ENCODE assay signal across 25 cellular contexts in genomic region chr21:32507342-32507919, GRCh38.
A peak's percentile ranks its signal among the peaks of the same experiment; 100 is the strongest.
DNase-seq lines count a peak whose midpoint lies in the region; ATAC-seq and TF ChIP-seq lines count a peak whose summit lies in the region.
"Had no signal": no experiment of that assay in that cellular context is flagged by ENCODE, and none has a peak within 500 bp of the region (broad histone marks: within the 10 kb centered on the region; RNA-seq: fewer than 3 reads in every experiment).

No MANE protein-coding gene starts in this region.

- H4K91ac ChIP-seq in trophoblast cell (ENCODE audit: low read depth, low read length): no peak overlapping the region

- H3K9me3 Mint-ChIP-seq in endodermal cell: no peaks in the 10 kb centered on the region
- H3K9me3 Mint-ChIP-seq: CD8-positive, alpha-beta memory T cell; GM23338 had no signal

- H3K9ac ChIP-seq in endodermal cell (ENCODE audit: extremely low read depth, low read length, poor library complexity, severe bottlenecking) (no peak overlapping the region), trophoblast cell (ENCODE audit: low read length) (no peak overlapping the region)

- H3K9me3 ChIP-seq in cardiac muscle cell (ENCODE audit: low read depth) (no peaks in the 10 kb centered on the region), left ventricle myocardium inferior (replicated peaks) (no peaks in the 10 kb centered on the region), endodermal cell (ENCODE audit: control insufficient read depth, low read length) (no peaks in the 10 kb centered on the region), trophoblast cell (ENCODE audit: insufficient read depth, low read depth, low read length) (peaks cover 7% of the 10 kb centered on the region)

- H3K4me1 ChIP-seq in cardiac muscle cell (ENCODE audit: low read depth) (peaks cover 10% of the 10 kb centered on the region), left ventricle myocardium inferior (peaks cover 24% of the 10 kb centered on the region), endodermal cell (ENCODE audit: control insufficient read depth, insufficient read depth, low read length) (no peaks in the 10 kb centered on the region), trophoblast cell (ENCODE audit: control insufficient read depth in 1 of 2, insufficient read depth in 2 of 2, low read length in 2 of 2) (no peaks in the 10 kb centered on the region)

- TF ChIP-seq CTCF in cardiac muscle cell (IDR thresholded peaks at IDR 0.05; ENCODE audit: low read depth, low read length) (no peak), left ventricle myocardium inferior (IDR thresholded peaks at IDR 0.05; ENCODE audit: borderline replicate concordance) (no peak), endodermal cell (conservative IDR thresholded peaks at IDR 0.05) (no peak)

- H3K79me2 ChIP-seq in trophoblast cell (ENCODE audit: control insufficient read depth, insufficient read depth, low read length, poor library complexity): no peaks in the 10 kb centered on the region

- H3K4me1 Mint-ChIP-seq in endodermal cell: no peaks in the 10 kb centered on the region

- ATAC-seq in GM18867 (IDR thresholded peaks at IDR 0.05; ENCODE audit: unreplicated experiment) (no peak), HG03045 (IDR thresholded peaks at IDR 0.05; ENCODE audit: unreplicated experiment) (no peak)
- ATAC-seq: GM23338 had no signal

- DNase-seq in cardiac muscle cell (ENCODE audit: low read depth in 1 of 2, low spot score in 1 of 2) (no peak), left ventricle myocardium inferior (no peak), HEK293T (ENCODE audit: extremely low spot score) (no peak), endodermal cell (no peak), trophoblast cell (no peak), mucosa of gallbladder (ENCODE audit: low spot score) (no peak)
- DNase-seq: ACHN; C1 segment of cervical spinal cord; Calu3; CD8-positive, alpha-beta memory T cell; GDM1; HCEC 1CT; KG1; NCI-H1092; NCI-H1930; NCI-H510A treated with DMSO at 0.1 percent for 48 hours; NCI-H748 treated with DMSO at 0.1 percent for 48 hours; PC-9; RPMI8226; SHP77 treated with DMSO at 0.1 percent for 48 hours had no signal

- no peak overlapping the region for H3K27ac Mint-ChIP-seq in endodermal cell
- H3K27ac Mint-ChIP-seq: GM23338 had no signal

- H4K12ac ChIP-seq in trophoblast cell (ENCODE audit: low read depth, low read length): no peak overlapping the region

- H3K4me3 Mint-ChIP-seq in endodermal cell: no peak overlapping the region
- H3K4me3 Mint-ChIP-seq: GM23338 had no signal

- no peaks in the 10 kb centered on the region for H3K27me3 ChIP-seq in cardiac muscle cell
- H3K27me3 ChIP-seq in left ventricle myocardium inferior (ENCODE audit: low read depth): no peaks in the 10 kb centered on the region
- H3K27me3 ChIP-seq in endodermal cell (ENCODE audit: control insufficient read depth, insufficient read depth, low read length, poor library complexity, severe bottlenecking): no peaks in the 10 kb centered on the region
- no peaks in the 10 kb centered on the region for H3K27me3 ChIP-seq in trophoblast cell (ENCODE audit: insufficient read depth, low read length)

- H3K23ac ChIP-seq in trophoblast cell (ENCODE audit: low read length): no peak overlapping the region

- no peak overlapping the region for H3K14ac ChIP-seq in trophoblast cell (ENCODE audit: low read length)

- H3K27me3 Mint-ChIP-seq in endodermal cell (ENCODE audit: insufficient read depth): no peaks in the 10 kb centered on the region
- H3K27me3 Mint-ChIP-seq: CD8-positive, alpha-beta memory T cell had no signal

- no peak overlapping the region for H3K18ac ChIP-seq in trophoblast cell (ENCODE audit: low read length)

- H3K27ac ChIP-seq in cardiac muscle cell (peak overlapping the region; percentile 91), left ventricle myocardium inferior (replicated peaks) (no peak overlapping the region), endodermal cell (ENCODE audit: low read depth, low read length) (peak overlapping the region; percentile 7), trophoblast cell (ENCODE audit: low read depth, low read length) (no peak overlapping the region)
- H3K27ac ChIP-seq: 22Rv1, PC-9, SK-N-MC had no signal

- H3K36me3 ChIP-seq in cardiac muscle cell (no peaks in the 10 kb centered on the region), left ventricle myocardium inferior (peaks cover 70% of the 10 kb centered on the region), endodermal cell (ENCODE audit: control insufficient read depth, insufficient read depth, low read length) (no peaks in the 10 kb centered on the region), trophoblast cell (ENCODE audit: control insufficient read depth in 1 of 2, insufficient read depth in 2 of 2, low read length in 2 of 2) (no peaks in the 10 kb centered on the region)

- H2BK12ac ChIP-seq in trophoblast cell (ENCODE audit: low read length): no peak overlapping the region

- POLR2A ChIA-PET in HEK293T (lab: Yijun Ruan, JAX): no interaction called here

- H3K4ac ChIP-seq in trophoblast cell (ENCODE audit: low read depth, low read length): no peak overlapping the region

- CTCF ChIA-PET in HEK293T (lab: Yijun Ruan, JAX): no interaction called here

- no peak overlapping the region for H2BK120ac ChIP-seq in trophoblast cell (ENCODE audit: insufficient read depth, low read length, poor library complexity)

- no peak overlapping the region for H2AFZ ChIP-seq in trophoblast cell (ENCODE audit: insufficient read depth, low read length, poor library complexity)
- H2AFZ ChIP-seq: GM23338, PC-9 had no signal

- H2AK5ac ChIP-seq in trophoblast cell (ENCODE audit: low read length): no peak overlapping the region

- no peaks in the 10 kb centered on the region for H3K36me3 Mint-ChIP-seq in endodermal cell (ENCODE audit: low read depth)

- H3K4me2 ChIP-seq in trophoblast cell (ENCODE audit: low read length): no peak overlapping the region
- H3K4me2 ChIP-seq: GM23338, PC-9 had no signal

- H3K4me3 ChIP-seq in cardiac muscle cell (no peak overlapping the region), left ventricle myocardium inferior (no peak overlapping the region), endodermal cell (ENCODE audit: low read length) (no peak overlapping the region), trophoblast cell (ENCODE audit: low read depth, low read length) (peak overlapping the region; percentile 49)
- H3K4me3 ChIP-seq: GM23338, PC-9, SK-N-MC had no signal

- no peak overlapping the region for H2BK5ac ChIP-seq in trophoblast cell (ENCODE audit: low read depth, low read length, poor library complexity)

- H3K79me1 ChIP-seq in trophoblast cell (ENCODE audit: low read length): no peaks in the 10 kb centered on the region

- intact Hi-C loops in left ventricle myocardium inferior (cut with micrococcal nuclease): loop anchor here (10.0 kb wide), 1 partner anchor 57 kb away; no protein-coding TSS in a partner anchor

- H4K8ac ChIP-seq in trophoblast cell (ENCODE audit: low read depth, low read length): no peak overlapping the region

- 84 to 87% methylated on average over 10 to 16 of the region's 16 CpGs for WGBS in endodermal cell (ENCODE audit: insufficient coverage in 1 of 2, insufficient read length in 1 of 2), 2 experiments
- WGBS in trophoblast cell (ENCODE audit: extremely low coverage, insufficient coverage, insufficient read length): no CpG with 5 or more reads among the region's 16 CpGs

TF ChIP-seq in HEK293T, 16 proteins besides CTCF, POLR2A, EP300 and RAD21:
- no peak for TF ChIP-seq SP1 (IDR thresholded peaks at IDR 0.05)
- TF ChIP-seq TARDBP (IDR thresholded peaks at IDR 0.05): peak; percentile 49; the same call in 1 of the 2 replicates

Comparison
In these comparisons a context has a peak if more than half of its experiments do, and no peak if none do; other contexts are left out.
1. H3K27ac ChIP-seq: peak in cardiac muscle cell (single experiment) and endodermal cell (single experiment); none in left ventricle myocardium inferior (single experiment) and trophoblast cell (single experiment).